14 cellular contexts compared by ENCODE assay signal in the genomic region with DNA sequence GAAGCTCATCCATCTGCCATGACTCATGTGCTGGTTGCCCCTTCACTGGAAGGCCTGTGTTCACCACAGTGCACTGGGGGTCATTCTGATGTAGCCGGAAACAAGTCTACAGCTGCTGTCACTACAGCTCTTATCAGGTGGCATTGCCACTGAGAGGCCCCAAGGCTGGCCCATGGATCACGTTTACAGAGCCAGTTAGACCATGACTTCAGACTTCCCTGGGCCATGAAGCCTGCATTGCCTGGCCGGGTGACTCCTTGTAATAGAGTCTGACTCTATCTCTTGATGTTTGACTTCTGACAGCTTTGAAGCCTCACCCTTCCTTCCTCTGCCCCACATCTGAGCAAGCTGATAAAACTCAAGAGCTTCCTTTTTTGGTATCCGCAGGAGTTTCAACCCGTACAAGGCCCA.
A peak's percentile ranks its signal among the peaks of the same experiment; 100 is the strongest.
DNase-seq lines count a peak whose midpoint lies in the region; ATAC-seq and TF ChIP-seq lines count a peak whose summit lies in the region.
"Had no signal": no experiment of that assay in that cellular context is flagged by ENCODE, and none has a peak within 500 bp of the region (broad histone marks: within the 10 kb centered on the region; RNA-seq: fewer than 3 reads in every experiment).

No MANE protein-coding gene starts in this region.

- H3K9me3 Mint-ChIP-seq in activated CD4-positive, alpha-beta T cell treated with anti-CD3 and anti-CD28 coated beads for 36 hours (ENCODE audit: low read depth): peaks cover 14% of the 10 kb centered on the region
- peaks cover 2 to 4% of the 10 kb centered on the region in 2 donors for H3K9me3 Mint-ChIP-seq in effector memory CD8-positive, alpha-beta T cell
- peaks cover 5% of the 10 kb centered on the region for H3K9me3 Mint-ChIP-seq in natural killer cell treated with Interleukin-12 subunit alpha and Interleukin-12 subunit beta and Interleukin-15 and Interleukin-18, amount 100 ng/mL, for 72 hours

- no peaks in the 10 kb centered on the region for H3K9me3 ChIP-seq in ovary

- H3K27me3 ChIP-seq in ovary: no peaks in the 10 kb centered on the region

- peaks cover 21% of the 10 kb centered on the region for H3K4me1 Mint-ChIP-seq in activated CD4-positive, alpha-beta T cell treated with anti-CD3 and anti-CD28 coated beads for 36 hours
- H3K4me1 Mint-ChIP-seq in effector memory CD8-positive, alpha-beta T cell (ENCODE audit: low read depth in 2 of 2): peaks cover 0 to 10% of the 10 kb centered on the region in 2 donors
- H3K4me1 Mint-ChIP-seq in natural killer cell treated with Interleukin-12 subunit alpha and Interleukin-12 subunit beta and Interleukin-15 and Interleukin-18, amount 100 ng/mL, for 72 hours (ENCODE audit: low read depth in 2 of 2): peaks cover 21 to 28% of the 10 kb centered on the region in 2 donors
- H3K4me1 Mint-ChIP-seq: nephron had no signal

- no peak for TF ChIP-seq EP300 in ovary (IDR thresholded peaks at IDR 0.05)

- H3K4me3 Mint-ChIP-seq in activated CD4-positive, alpha-beta T cell treated with anti-CD3 and anti-CD28 coated beads for 36 hours: no peak overlapping the region
- peak overlapping the region in 1 of 2 donors; percentile 52 for H3K4me3 Mint-ChIP-seq in effector memory CD8-positive, alpha-beta T cell
- peak overlapping the region; percentile 50 for H3K4me3 Mint-ChIP-seq in natural killer cell treated with Interleukin-12 subunit alpha and Interleukin-12 subunit beta and Interleukin-15 and Interleukin-18, amount 100 ng/mL, for 72 hours
- H3K4me3 Mint-ChIP-seq: nephron had no signal

- H3K36me3 Mint-ChIP-seq in activated CD4-positive, alpha-beta T cell treated with anti-CD3 and anti-CD28 coated beads for 36 hours (ENCODE audit: low read depth): no peaks in the 10 kb centered on the region
- H3K36me3 Mint-ChIP-seq in effector memory CD8-positive, alpha-beta T cell (ENCODE audit: insufficient read depth): no peaks in the 10 kb centered on the region
- peaks cover 5% of the 10 kb centered on the region for H3K36me3 Mint-ChIP-seq in natural killer cell treated with Interleukin-12 subunit alpha and Interleukin-12 subunit beta and Interleukin-15 and Interleukin-18, amount 100 ng/mL, for 72 hours

- POLR2A ChIA-PET in activated CD4-positive, alpha-beta T cell treated with anti-CD3 and anti-CD28 coated beads for 36 hours (lab: Charles Lee): no interaction called here

- TF ChIP-seq CTCF in ovary (IDR thresholded peaks at IDR 0.05): no peak

- H3K27ac ChIP-seq in ovary: no peak overlapping the region

- peak; percentile 39 for ATAC-seq in activated CD4-positive, alpha-beta T cell treated with anti-CD3 and anti-CD28 coated beads for 36 hours
- ATAC-seq in effector memory CD8-positive, alpha-beta T cell (replicated peaks): peak; percentile 89
- peak; percentile 56 to 75 for ATAC-seq in natural killer cell treated with Interleukin-12 subunit alpha and Interleukin-12 subunit beta and Interleukin-15 and Interleukin-18, amount 100 ng/mL, for 72 hours
- ATAC-seq: HCT116 had no signal

- 70 to 77% (median 77%) methylated on average over 5 of the region's 5 CpGs for WGBS in ovary, 3 donors

- H3K27ac Mint-ChIP-seq in activated CD4-positive, alpha-beta T cell treated with anti-CD3 and anti-CD28 coated beads for 36 hours: no peak overlapping the region
- peak overlapping the region in 1 of 2 donors; percentile 86 for H3K27ac Mint-ChIP-seq in effector memory CD8-positive, alpha-beta T cell
- peak overlapping the region; percentile 70 to 93 for H3K27ac Mint-ChIP-seq in natural killer cell treated with Interleukin-12 subunit alpha and Interleukin-12 subunit beta and Interleukin-15 and Interleukin-18, amount 100 ng/mL, for 72 hours
- H3K27ac Mint-ChIP-seq: nephron had no signal

- TF ChIP-seq POLR2A in ovary (IDR thresholded peaks at IDR 0.05): no peak

- intact Hi-C loops in activated CD4-positive, alpha-beta T cell treated with anti-CD3 and anti-CD28 coated beads for 36 hours (cut with DNase I, micrococcal nuclease): no loop called here
- intact Hi-C loops in ovary (cut with DNase I): no loop called here

- no peaks in the 10 kb centered on the region for H3K4me1 ChIP-seq in ovary (ENCODE audit: insufficient read depth)

- no peak overlapping the region for H3K4me3 ChIP-seq in ovary
- H3K4me3 ChIP-seq: smooth muscle cell had no signal

- H3K27me3 Mint-ChIP-seq in activated CD4-positive, alpha-beta T cell treated with anti-CD3 and anti-CD28 coated beads for 36 hours: no peaks in the 10 kb centered on the region
- no peaks in the 10 kb centered on the region for H3K27me3 Mint-ChIP-seq in effector memory CD8-positive, alpha-beta T cell
- H3K27me3 Mint-ChIP-seq in natural killer cell treated with Interleukin-12 subunit alpha and Interleukin-12 subunit beta and Interleukin-15 and Interleukin-18, amount 100 ng/mL, for 72 hours: no peaks in the 10 kb centered on the region

- peak; percentile 6 for DNase-seq in activated CD4-positive, alpha-beta T cell treated with anti-CD3 and anti-CD28 coated beads for 36 hours
- no peak for DNase-seq in activated CD4-positive, alpha-beta T cell treated with anti-CD3 and anti-CD28 coated beads for 1 hour
- DNase-seq in OCI-M1 (lab: John Stamatoyannopoulos, UW) (peak; percentile 92), NCI-H748 treated with DMSO at 0.1 percent for 48 hours (lab: John Stamatoyannopoulos, UW) (no peak), NCI-H146 treated with DMSO at 0.1 percent for 48 hours (lab: John Stamatoyannopoulos, UW; ENCODE audit: unreplicated experiment) (no peak), ovary (no peak)
- DNase-seq in effector memory CD8-positive, alpha-beta T cell: peak in 2 of 3 experiments; percentile 2 to 4
- no peak for DNase-seq in natural killer cell treated with Interleukin-12 subunit alpha and Interleukin-12 subunit beta and Interleukin-15 and Interleukin-18, amount 100 ng/mL, for 72 hours (ENCODE audit: low spot score)
- DNase-seq: cortex of kidney, IMR-90, NCI-H2029 treated with DMSO at 0.1 percent for 48 hours had no signal

- H3K36me3 ChIP-seq in ovary: no peaks in the 10 kb centered on the region

- CTCF ChIA-PET in activated CD4-positive, alpha-beta T cell treated with anti-CD3 and anti-CD28 coated beads for 36 hours (lab: Charles Lee): interaction anchor here (0.7 kb wide), 1 partner anchor 107 kb away, joined by 4 read pairs; no protein-coding TSS in a partner anchor

Comparison
In these comparisons a context has a peak if more than half of its experiments do, and no peak if none do; other contexts are left out.
1. DNase-seq: peak in activated CD4-positive, alpha-beta T cell treated with anti-CD3 and anti-CD28 coated beads for 36 hours (single experiment), OCI-M1 (single experiment) and effector memory CD8-positive, alpha-beta T cell (2 of 3); none in activated CD4-positive, alpha-beta T cell treated with anti-CD3 and anti-CD28 coated beads for 1 hour (single experiment), natural killer cell treated with Interleukin-12 subunit alpha and Interleukin-12 subunit beta and Interleukin-15 and Interleukin-18, amount 100 ng/mL, for 72 hours (single experiment), NCI-H748 treated with DMSO at 0.1 percent for 48 hours (single experiment), NCI-H146 treated with DMSO at 0.1 percent for 48 hours (single experiment) and ovary (0 of 5).
2. ATAC-seq: peak in every context shown above with its lines; median percentile 89 in effector memory CD8-positive, alpha-beta T cell; 66 in natural killer cell treated with Interleukin-12 subunit alpha and Interleukin-12 subunit beta and Interleukin-15 and Interleukin-18, amount 100 ng/mL, for 72 hours; 39 in activated CD4-positive, alpha-beta T cell treated with anti-CD3 and anti-CD28 coated beads for 36 hours.